2 cellular contexts compared by ENCODE assay signal in the genomic region with DNA sequence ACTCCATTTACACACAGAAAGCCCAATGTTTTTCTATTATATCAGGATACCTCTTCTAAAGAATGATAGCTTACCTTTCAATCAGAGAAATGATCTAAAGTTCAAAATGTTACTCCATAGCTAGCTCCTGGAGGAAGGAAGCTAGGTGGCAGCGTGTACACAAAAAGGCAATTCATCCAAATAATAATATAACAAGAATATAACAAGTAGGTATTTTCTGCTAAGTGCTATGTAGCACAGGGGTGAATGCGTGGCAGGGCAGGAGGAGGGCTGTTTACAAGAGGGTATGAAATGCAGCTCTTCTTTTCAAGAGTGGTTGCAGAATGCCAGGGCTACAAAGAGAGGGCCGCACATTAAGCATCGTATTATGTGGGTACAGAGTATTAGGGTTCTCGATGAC.
TF ChIP-seq lines count a peak whose summit lies in the region.

No MANE protein-coding gene starts in this region.

TF ChIP-seq in H1, 55 proteins besides CTCF, POLR2A, EP300 and RAD21:
- TF ChIP-seq BRCA1 (IDR thresholded peaks at IDR 0.05; ENCODE audit: low read depth, low read length): no peak

TF ChIP-seq in neural cell, 6 proteins besides CTCF, POLR2A, EP300 and RAD21:
- no peak for TF ChIP-seq MXI1 (conservative IDR thresholded peaks at IDR 0.05; ENCODE audit: poor library complexity, severe bottlenecking)
- TF ChIP-seq SMC3 (conservative IDR thresholded peaks at IDR 0.05; ENCODE audit: poor library complexity): peak; percentile 56
- TF ChIP-seq, protein P1, sequence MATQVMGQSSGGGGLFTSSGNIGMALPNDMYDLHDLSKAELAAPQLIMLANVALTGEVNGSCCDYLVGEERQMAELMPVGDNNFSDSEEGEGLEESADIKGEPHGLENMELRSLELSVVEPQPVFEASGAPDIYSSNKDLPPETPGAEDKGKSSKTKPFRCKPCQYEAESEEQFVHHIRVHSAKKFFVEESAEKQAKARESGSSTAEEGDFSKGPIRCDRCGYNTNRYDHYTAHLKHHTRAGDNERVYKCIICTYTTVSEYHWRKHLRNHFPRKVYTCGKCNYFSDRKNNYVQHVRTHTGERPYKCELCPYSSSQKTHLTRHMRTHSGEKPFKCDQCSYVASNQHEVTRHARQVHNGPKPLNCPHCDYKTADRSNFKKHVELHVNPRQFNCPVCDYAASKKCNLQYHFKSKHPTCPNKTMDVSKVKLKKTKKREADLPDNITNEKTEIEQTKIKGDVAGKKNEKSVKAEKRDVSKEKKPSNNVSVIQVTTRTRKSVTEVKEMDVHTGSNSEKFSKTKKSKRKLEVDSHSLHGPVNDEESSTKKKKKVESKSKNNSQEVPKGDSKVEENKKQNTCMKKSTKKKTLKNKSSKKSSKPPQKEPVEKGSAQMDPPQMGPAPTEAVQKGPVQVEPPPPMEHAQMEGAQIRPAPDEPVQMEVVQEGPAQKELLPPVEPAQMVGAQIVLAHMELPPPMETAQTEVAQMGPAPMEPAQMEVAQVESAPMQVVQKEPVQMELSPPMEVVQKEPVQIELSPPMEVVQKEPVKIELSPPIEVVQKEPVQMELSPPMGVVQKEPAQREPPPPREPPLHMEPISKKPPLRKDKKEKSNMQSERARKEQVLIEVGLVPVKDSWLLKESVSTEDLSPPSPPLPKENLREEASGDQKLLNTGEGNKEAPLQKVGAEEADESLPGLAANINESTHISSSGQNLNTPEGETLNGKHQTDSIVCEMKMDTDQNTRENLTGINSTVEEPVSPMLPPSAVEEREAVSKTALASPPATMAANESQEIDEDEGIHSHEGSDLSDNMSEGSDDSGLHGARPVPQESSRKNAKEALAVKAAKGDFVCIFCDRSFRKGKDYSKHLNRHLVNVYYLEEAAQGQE (IDR thresholded peaks at IDR 0.05; ENCODE audit: borderline replicate concordance): no peak
- no peak for TF ChIP-seq EZH2 (IDR thresholded peaks at IDR 0.05; ENCODE audit: borderline replicate concordance, insufficient read depth, low read length, poor library complexity, severe bottlenecking)
- no peak for TF ChIP-seq POLR2AphosphoS5 (IDR thresholded peaks at IDR 0.05)
